16 cellular contexts compared by ENCODE assay signal in genomic region chr3:52484680-52485461, GRCh38. TPM values are rescaled to one million over a fixed set of nuclear protein-coding genes. Genes with fewer than 3 reads are reported as not detected.
DNase-seq lines count a peak whose midpoint lies in the region; ATAC-seq and TF ChIP-seq lines count a peak whose summit lies in the region.
"Had no signal": no experiment of that assay in that cellular context is flagged by ENCODE, and none has a peak within 500 bp of the region (broad histone marks: within the 10 kb centered on the region; RNA-seq: fewer than 3 reads in every experiment).

No MANE protein-coding gene starts in this region.

- H3K4me3 ChIP-seq in breast epithelium (peak overlapping the region in 1 of 3 donors; percentile 15), mammary epithelial cell (replicated peaks in 1 of 3; ENCODE audit: insufficient read depth in 1 of 3, low read depth in 2 of 3, low read length in 3 of 3) (no peak overlapping the region), esophagus squamous epithelium (no peak overlapping the region), prostate gland (no peak overlapping the region), uterus (no peak overlapping the region), mucosa of descending colon (no peak overlapping the region)
- H3K4me3 ChIP-seq: K562 had no signal

- H3K4me1 ChIP-seq in breast epithelium (peaks cover 5 to 13% of the 10 kb centered on the region in 2 donors), mammary epithelial cell (ENCODE audit: insufficient read depth, low read length) (peaks cover 25% of the 10 kb centered on the region), esophagus squamous epithelium (peaks cover 23 to 60% (median 35%) of the 10 kb centered on the region in 3 donors), prostate gland (replicated peaks) (no peaks in the 10 kb centered on the region), uterus (peaks cover 0 to 8% of the 10 kb centered on the region in 2 donors), mucosa of descending colon (ENCODE audit: low read depth) (no peaks in the 10 kb centered on the region)

- dilution Hi-C loops in mammary epithelial cell (cut with HindIII; ENCODE audit: low sequenced_read_pairs) = loop anchor here (5.0 kb wide), 1 partner anchor 52 kb away; the partner anchor contains the start of gene UQCC5

- TF ChIP-seq POLR2A in breast epithelium (IDR thresholded peaks at IDR 0.05) (no peak), esophagus squamous epithelium (IDR thresholded peaks at IDR 0.05) (no peak), prostate gland (IDR thresholded peaks at IDR 0.05) (no peak), uterus (IDR thresholded peaks at IDR 0.05) (no peak)

- H3K27me3 ChIP-seq in breast epithelium (no peaks in the 10 kb centered on the region), mammary epithelial cell (ENCODE audit: insufficient read depth, low read length) (no peaks in the 10 kb centered on the region), esophagus squamous epithelium (no peaks in the 10 kb centered on the region), prostate gland (replicated peaks; ENCODE audit: insufficient read depth) (no peaks in the 10 kb centered on the region), uterus (no peaks in the 10 kb centered on the region)

- peaks cover 25% of the 10 kb centered on the region for H3K36me3 ChIP-seq in breast epithelium
- peaks cover 44% of the 10 kb centered on the region for H3K36me3 ChIP-seq in mammary epithelial cell (ENCODE audit: insufficient read depth, low read length)
- H3K36me3 ChIP-seq in esophagus squamous epithelium = peaks cover 49 to 84% (median 59%) of the 10 kb centered on the region in 3 donors
- peaks cover 35 to 42% of the 10 kb centered on the region in 2 donors for H3K36me3 ChIP-seq in prostate gland
- no peaks in the 10 kb centered on the region for H3K36me3 ChIP-seq in uterus
- peaks cover 8% of the 10 kb centered on the region for H3K36me3 ChIP-seq in mucosa of descending colon (ENCODE audit: low read depth)

- CTCF ChIA-PET in mammary epithelial cell (lab: Charles Lee; ENCODE audit: low non-redundant PET) = no interaction called here

- no peak for ATAC-seq in mucosa of descending colon
- ATAC-seq: K562 had no signal

- DNase-seq in breast epithelium (ENCODE audit: low spot score in 2 of 2) (no peak), mammary epithelial cell (no peak), esophagus squamous epithelium (lab: John Stamatoyannopoulos, UW) (no peak), prostate gland (ENCODE audit: low spot score) (no peak), uterus (no peak), mucosa of descending colon (no peak), GM20000 (ENCODE audit: low spot score) (no peak)
- no peak for DNase-seq in NK-92 treated with Interleukin-12 subunit alpha and Interleukin-12 subunit beta, amount 100 ng/mL, for 24 hours (lab: John Stamatoyannopoulos, UW)
- DNase-seq: ACHN; activated CD4-positive, CD25-positive, alpha-beta regulatory T cell treated with anti-CD3 and anti-CD28 coated beads, Interleukin-2, amount 50 U/mL, for 72 hours; Calu3; dermis blood vessel endothelial cell; NCI-H1092; NCI-H2171 treated with DMSO at 0.1 percent for 48 hours had no signal

- WGBS in mammary epithelial cell (ENCODE audit: low coverage, missing lambda C conversion rate) = 60% methylated on average over 10 of the region's 10 CpGs
- 47 to 57% methylated on average over 5 to 6 of the region's 10 CpGs for WGBS in esophagus squamous epithelium, 2 donors
- 40% methylated on average over 10 of the region's 10 CpGs for WGBS in prostate gland

- no peak overlapping the region for H3K9ac ChIP-seq in mammary epithelial cell (ENCODE audit: insufficient read depth, low read length)

- H3K79me2 ChIP-seq in mammary epithelial cell (ENCODE audit: insufficient read depth, low read length) = no peaks in the 10 kb centered on the region

- in situ Hi-C loops in mammary epithelial cell (cut with MboI; ENCODE audit: low sequenced_read_pairs in 2 of 2) = no loop called here

- H3K27ac ChIP-seq in breast epithelium = peak overlapping the region; percentile 68 to 92
- no peak overlapping the region for H3K27ac ChIP-seq in mammary epithelial cell (ENCODE audit: insufficient read depth, low read depth, low read length)
- peak overlapping the region; percentile 58 to 86 (median 79) for H3K27ac ChIP-seq in esophagus squamous epithelium
- peak overlapping the region; percentile 72 to 74 for H3K27ac ChIP-seq in prostate gland
- peak overlapping the region; percentile 61 to 84 for H3K27ac ChIP-seq in uterus

- H4K20me1 ChIP-seq in mammary epithelial cell (ENCODE audit: insufficient read depth, low read length) = no peaks in the 10 kb centered on the region

- H3K4me2 ChIP-seq in mammary epithelial cell (ENCODE audit: insufficient read depth, low read depth, low read length) = no peak overlapping the region

- BruUV-seq in mammary epithelial cell (replicated peaks; lab: Mats Ljungman, UMichigan) = no TSS peak

- TF ChIP-seq CTCF in breast epithelium (IDR thresholded peaks at IDR 0.05) (no peak), mammary epithelial cell (conservative IDR thresholded peaks at IDR 0.05 in 1 of 2, IDR thresholded peaks at IDR 0.05 in 1 of 2; ENCODE audit: extremely low read depth in 1 of 2, insufficient read depth in 1 of 2, low read depth in 1 of 2, low read length in 2 of 2) (no peak), esophagus squamous epithelium (IDR thresholded peaks at IDR 0.05) (no peak), prostate gland (IDR thresholded peaks at IDR 0.05) (no peak), uterus (IDR thresholded peaks at IDR 0.05) (no peak), mucosa of descending colon (IDR thresholded peaks at IDR 0.05) (no peak), GM20000 (IDR thresholded peaks at IDR 0.05; ENCODE audit: extremely low read depth, missing control alignments) (no peak)

- intact Hi-C loops in breast epithelium (cut with DNase I; ENCODE audit: low total_unique reads) (no loop called here), mammary epithelial cell (cut with micrococcal nuclease) (no loop called here), esophagus squamous epithelium (cut with DNase I) (loop anchor here (5.0 kb wide), 1 partner anchor 47 kb away; the partner anchor contains the start of gene NT5DC2), prostate gland (cut with DNase I) (loop anchor here (5.0 kb wide), 1 partner anchor 47 kb away; the partner anchor contains the start of gene NT5DC2), uterus (cut with DNase I; ENCODE audit: low total_unique reads) (no loop called here), mucosa of descending colon (cut with DNase I, micrococcal nuclease) (no loop called here)

- no peak overlapping the region for H2AFZ ChIP-seq in mammary epithelial cell (ENCODE audit: low read depth, low read length)

- H3K9me3 ChIP-seq in breast epithelium (no peaks in the 10 kb centered on the region), mammary epithelial cell (replicated peaks; ENCODE audit: insufficient read depth, low read length) (no peaks in the 10 kb centered on the region), esophagus squamous epithelium (no peaks in the 10 kb centered on the region), prostate gland (no peaks in the 10 kb centered on the region), uterus (no peaks in the 10 kb centered on the region), mucosa of descending colon (no peaks in the 10 kb centered on the region)

RNA-seq across cellular contexts. Expression of gene STAB1, which starts 10.3 kb away (rescaled TPM):
- total RNA-seq in breast epithelium (100 to 1,000 TPM in 1 of 3 donors, 10 to 100 TPM in 2; 47.7 to 149 (median 55.4) TPM), mammary epithelial cell (under 1 TPM in 1 of 2 donors, not detected in 1; 0.17 TPM), esophagus squamous epithelium (10 to 100 TPM in 3 of 4 donors, 1 to 10 TPM in 1; 5.6 to 69.4 (median 32.3) TPM), prostate gland (10 to 100 TPM; 21.8 to 68.6 TPM), uterus (100 to 1,000 TPM in 1 of 4 donors, 10 to 100 TPM in 3; 55.3 to 216 (median 78.2) TPM), mucosa of descending colon (100 to 1,000 TPM in 2 of 3 donors, 10 to 100 TPM in 1; 51.7 to 187 (median 145) TPM)
- 0.02 TPM for polyA plus RNA-seq in mammary epithelial cell
- polyA minus RNA-seq in mammary epithelial cell = not detected

RNA-seq across cellular contexts. Expression of gene NISCH, which starts 29.5 kb away (rescaled TPM):
- total RNA-seq in breast epithelium = 100 to 1,000 TPM in 2 of 3 donors, 10 to 100 TPM in 1; 67.7 to 119 (median 108) TPM
- 100 to 1,000 TPM in 1 of 2 donors, 10 to 100 TPM in 1; 79.7 to 123 TPM for total RNA-seq in mammary epithelial cell
- polyA plus RNA-seq in mammary epithelial cell = 43.9 TPM
- polyA minus RNA-seq in mammary epithelial cell = 103 TPM
- 10 to 100 TPM; 33.6 to 82.2 (median 40.6) TPM for total RNA-seq in esophagus squamous epithelium
- 100 to 1,000 TPM; 107 to 277 TPM for total RNA-seq in prostate gland
- 100 to 1,000 TPM in 2 of 4 donors, 10 to 100 TPM in 2; 50.0 to 157 (median 114) TPM for total RNA-seq in uterus
- 10 to 100 TPM; 57.6 to 91.0 (median 72.1) TPM for total RNA-seq in mucosa of descending colon

RNA-seq across cellular contexts. Expression of gene TNNC1, which starts 31.0 kb away (rescaled TPM):
- total RNA-seq in breast epithelium (1 to 10 TPM in 2 of 3 donors, not detected in 1; 3.7 to 4.2 TPM), mammary epithelial cell (under 1 TPM; 0.33 to 0.85 TPM), esophagus squamous epithelium (1 to 10 TPM in 1 of 4 donors, not detected in 3; 4.1 TPM), prostate gland (100 to 1,000 TPM in 1 of 2 donors, 1 to 10 TPM in 1; 2.7 to 109 TPM), uterus (1 to 10 TPM in 3 of 4 donors, not detected in 1; 3.0 to 4.4 (median 3.4) TPM), mucosa of descending colon (1 to 10 TPM in 2 of 3 donors, under 1 TPM in 1; 0.60 to 6.3 (median 2.5) TPM)
- polyA plus RNA-seq in mammary epithelial cell = 0.15 TPM
- polyA minus RNA-seq in mammary epithelial cell = not detected
- total RNA-seq: dermis blood vessel endothelial cell had no signal

RNA-seq across cellular contexts. Expression of gene SEMA3G, which starts 40.0 kb away (rescaled TPM):
- total RNA-seq in breast epithelium = 100 to 1,000 TPM in 1 of 3 donors, 10 to 100 TPM in 2; 12.3 to 255 (median 70.1) TPM
- total RNA-seq in mammary epithelial cell = under 1 TPM; 0.45 to 0.50 TPM
- 0.24 TPM for polyA plus RNA-seq in mammary epithelial cell
- not detected for polyA minus RNA-seq in mammary epithelial cell
- total RNA-seq in esophagus squamous epithelium = 1 to 10 TPM in 3 of 4 donors, under 1 TPM in 1; 0.34 to 9.8 (median 3.4) TPM
- total RNA-seq in prostate gland = 1 to 10 TPM; 3.5 to 7.6 TPM
- 10 to 100 TPM in 3 of 4 donors, 1 to 10 TPM in 1; 4.4 to 91.2 (median 16.7) TPM for total RNA-seq in uterus
- total RNA-seq in mucosa of descending colon = 10 to 100 TPM in 1 of 3 donors, 1 to 10 TPM in 2; 2.7 to 10.2 (median 3.1) TPM
- polyA plus RNA-seq: K562, neural cell had no signal

RNA-seq across cellular contexts. Expression of gene NT5DC2, which starts 48.8 kb away (rescaled TPM):
- 10 to 100 TPM; 26.5 to 35.7 (median 28.6) TPM for total RNA-seq in breast epithelium
- total RNA-seq in mammary epithelial cell = 10 to 100 TPM; 36.7 to 73.0 TPM
- 88.7 TPM for polyA plus RNA-seq in mammary epithelial cell
- 300 TPM for polyA minus RNA-seq in mammary epithelial cell
- total RNA-seq in esophagus squamous epithelium = 10 to 100 TPM; 58.9 to 79.5 (median 70.2) TPM
- 100 to 1,000 TPM in 1 of 2 donors, 10 to 100 TPM in 1; 70.8 to 117 TPM for total RNA-seq in prostate gland
- total RNA-seq in uterus = 10 to 100 TPM in 3 of 4 donors, 1 to 10 TPM in 1; 9.2 to 67.6 (median 29.3) TPM
- 10 to 100 TPM in 2 of 3 donors, 1 to 10 TPM in 1; 5.7 to 20.2 (median 17.2) TPM for total RNA-seq in mucosa of descending colon

Comparison
In these comparisons a context has a peak if more than half of its experiments do, and no peak if none do; other contexts are left out.
1. RNA of gene STAB1, which starts 10.3 kb away (total RNA-seq): 51.7 to 187 TPM in mucosa of descending colon, 55.3 to 216 TPM in uterus, 21.8 to 68.6 TPM in prostate gland, 47.7 to 149 TPM in breast epithelium and 5.6 to 69.4 TPM in esophagus squamous epithelium; 0.17 TPM in mammary epithelial cell; every median in the first group is over 4 times any median in the second.
2. intact Hi-C loops: an anchor here in esophagus squamous epithelium (5.0 kb wide) and prostate gland (5.0 kb wide); none called in breast epithelium, mammary epithelial cell, uterus and mucosa of descending colon.